Comparison of ENCODE assay signal across 8 cellular contexts in genomic region chr9:122827759-122828090, GRCh38.
DNase-seq lines count a peak whose midpoint lies in the region; ATAC-seq lines count a peak whose summit lies in the region.

No MANE protein-coding gene starts in this region.

- H3K4me3 ChIP-seq in BLaER1: peak overlapping the region; percentile 95
- H3K4me3 ChIP-seq in iPS-18a (ENCODE audit: low read length): peak overlapping the region; percentile 99

- peak overlapping the region; percentile 97 for H3K27ac Mint-ChIP-seq in stimulated activated effector memory CD8-positive, alpha-beta T cell treated with anti-CD3 and anti-CD28 coated beads, Interleukin-12 subunit alpha, Interleukin-12 subunit beta, amount 100 ng/mL, for 72 hours

- peaks cover 50% of the 10 kb centered on the region for H3K36me3 Mint-ChIP-seq in stimulated activated effector memory CD8-positive, alpha-beta T cell treated with anti-CD3 and anti-CD28 coated beads, Interleukin-12 subunit alpha, Interleukin-12 subunit beta, amount 100 ng/mL, for 72 hours

- H3K9me3 Mint-ChIP-seq in stimulated activated effector memory CD8-positive, alpha-beta T cell treated with anti-CD3 and anti-CD28 coated beads, Interleukin-12 subunit alpha, Interleukin-12 subunit beta, amount 100 ng/mL, for 72 hours: no peaks in the 10 kb centered on the region

- H3K4me2 ChIP-seq in BLaER1: peak overlapping the region; percentile 86

- H3K27ac ChIP-seq in BLaER1 (peak overlapping the region; percentile 88), iPS-18a (ENCODE audit: low read length) (peak overlapping the region; percentile 80)

- peaks cover 48% of the 10 kb centered on the region for H4K20me1 ChIP-seq in BLaER1

- DNase-seq in amniotic epithelial cell (ENCODE audit: low read depth): peak; percentile 34
- DNase-seq in stimulated activated effector memory CD8-positive, alpha-beta T cell treated with anti-CD3 and anti-CD28 coated beads, Interleukin-12 subunit alpha, Interleukin-12 subunit beta, amount 100 ng/mL, for 72 hours (ENCODE audit: low spot score in 2 of 2): no peak
- DNase-seq in stimulated activated CD4-positive, alpha-beta T cell treated with anti-CD3 and anti-CD28 coated beads, Interleukin-2, amount 100 ng/mL, for 48 hours: no peak
- no peak for DNase-seq in foreskin melanocyte

- no peaks in the 10 kb centered on the region for H3K9me3 ChIP-seq in BLaER1
- H3K9me3 ChIP-seq in iPS-18a (ENCODE audit: control insufficient read depth, low read depth, low read length): no peaks in the 10 kb centered on the region

- peaks cover 30% of the 10 kb centered on the region for H3K4me1 Mint-ChIP-seq in stimulated activated effector memory CD8-positive, alpha-beta T cell treated with anti-CD3 and anti-CD28 coated beads, Interleukin-12 subunit alpha, Interleukin-12 subunit beta, amount 100 ng/mL, for 72 hours

- H3K27me3 ChIP-seq in BLaER1 (no peaks in the 10 kb centered on the region), iPS-18a (ENCODE audit: control insufficient read depth, insufficient read depth, low read length) (no peaks in the 10 kb centered on the region)

- ATAC-seq in GM19463 (IDR thresholded peaks at IDR 0.05; ENCODE audit: unreplicated experiment) (peak; percentile 10), HG03565 (IDR thresholded peaks at IDR 0.05; ENCODE audit: unreplicated experiment) (peak; percentile 10)
- peak; percentile 20 for ATAC-seq in stimulated activated effector memory CD8-positive, alpha-beta T cell treated with anti-CD3 and anti-CD28 coated beads, Interleukin-12 subunit alpha, Interleukin-12 subunit beta, amount 100 ng/mL, for 72 hours

- H3K9ac ChIP-seq in BLaER1 (peak overlapping the region; percentile 94), iPS-18a (ENCODE audit: low read length) (peak overlapping the region; percentile 87)

- H3K36me3 ChIP-seq in BLaER1 (peaks cover 40% of the 10 kb centered on the region), iPS-18a (ENCODE audit: control insufficient read depth, low read depth, low read length) (peaks cover 25% of the 10 kb centered on the region)

- peak overlapping the region; percentile 95 for H3K4me3 Mint-ChIP-seq in stimulated activated effector memory CD8-positive, alpha-beta T cell treated with anti-CD3 and anti-CD28 coated beads, Interleukin-12 subunit alpha, Interleukin-12 subunit beta, amount 100 ng/mL, for 72 hours

- H3K4me1 ChIP-seq in BLaER1: peaks cover 24% of the 10 kb centered on the region
- peaks cover 5% of the 10 kb centered on the region for H3K4me1 ChIP-seq in iPS-18a (ENCODE audit: control insufficient read depth, low read depth, low read length)
